ENCODE assay signal across 12 cellular contexts in genomic region chr9:131262327-131263032, GRCh38. TPM values are rescaled to one million over a fixed set of nuclear protein-coding genes. Genes with fewer than 3 reads are reported as not detected.
A peak's percentile ranks its signal among the peaks of the same experiment; 100 is the strongest.
DNase-seq lines count a peak whose midpoint lies in the region; ATAC-seq and TF ChIP-seq lines count a peak whose summit lies in the region.
"Had no signal": no experiment of that assay in that cellular context is flagged by ENCODE, and none has a peak within 500 bp of the region (broad histone marks: within the 10 kb centered on the region; RNA-seq: fewer than 3 reads in every experiment).

No MANE protein-coding gene starts in this region.

- no peaks in the 10 kb centered on the region for H3K27me3 ChIP-seq in neutrophil
- H3K27me3 ChIP-seq in osteoblast (ENCODE audit: insufficient read depth, low read length), result no peaks in the 10 kb centered on the region
- H3K27me3 ChIP-seq in GM23338 (ENCODE audit: insufficient read depth), result no peaks in the 10 kb centered on the region

- H3K27ac Mint-ChIP-seq in activated T-cell treated with anti-CD3 and anti-CD28 coated beads, Interleukin-2, amount 50 U/mL, for 24 hours, result peak overlapping the region; percentile 84
- H3K27ac Mint-ChIP-seq in T-helper 17 cell (peak overlapping the region; percentile 99), type B pancreatic cell (no peak overlapping the region), GM23338 (no peak overlapping the region)

- no peak overlapping the region for H2AFZ ChIP-seq in osteoblast (ENCODE audit: low read length)
- no peak overlapping the region for H2AFZ ChIP-seq in GM23338

- no peaks in the 10 kb centered on the region for H3K9me2 ChIP-seq in GM23338 (ENCODE audit: insufficient read depth)

- H3K9me3 ChIP-seq in T-helper 17 cell (ENCODE audit: control insufficient read depth, low read length, poor library complexity, severe bottlenecking) (no peaks in the 10 kb centered on the region), neutrophil (no peaks in the 10 kb centered on the region), osteoblast (ENCODE audit: low read depth, low read length) (no peaks in the 10 kb centered on the region)

- peaks cover 87% of the 10 kb centered on the region for H3K36me3 Mint-ChIP-seq in activated T-cell treated with anti-CD3 and anti-CD28 coated beads, Interleukin-2, amount 50 U/mL, for 24 hours (ENCODE audit: low read depth)
- H3K36me3 Mint-ChIP-seq in T-helper 17 cell (ENCODE audit: low read depth) (peaks cover 10% of the 10 kb centered on the region), type B pancreatic cell (no peaks in the 10 kb centered on the region), GM23338 (ENCODE audit: low read depth) (no peaks in the 10 kb centered on the region; the same call in 2 of the 3 replicates)

- H3K4me2 ChIP-seq in osteoblast (ENCODE audit: insufficient read depth, low read length) (no peak overlapping the region), GM23338 (no peak overlapping the region)

- H3K9me3 Mint-ChIP-seq in activated T-cell treated with anti-CD3 and anti-CD28 coated beads, Interleukin-2, amount 50 U/mL, for 24 hours, result no peaks in the 10 kb centered on the region
- H3K9me3 Mint-ChIP-seq in type B pancreatic cell (no peaks in the 10 kb centered on the region), GM23338 (no peaks in the 10 kb centered on the region)

- peak; percentile 53 for ATAC-seq in HG02678 (IDR thresholded peaks at IDR 0.05; ENCODE audit: unreplicated experiment)
- ATAC-seq in T-helper 17 cell, result no peak
- ATAC-seq in GM23338, result no peak
- ATAC-seq: left colon, PC-3 had no signal

- H3K4me1 ChIP-seq in neutrophil (ENCODE audit: control insufficient read depth in 1 of 2, insufficient read depth in 1 of 2, low read depth in 1 of 2, low read length in 1 of 2) (peaks cover 62 to 66% of the 10 kb centered on the region in 2 experiments), osteoblast (ENCODE audit: insufficient read depth, low read length) (no peaks in the 10 kb centered on the region), GM23338 (ENCODE audit: insufficient read depth) (no peaks in the 10 kb centered on the region)

- no peak for DNase-seq in activated T-cell treated with anti-CD3 and anti-CD28 coated beads, Interleukin-2, amount 50 U/mL, for 24 hours
- DNase-seq in activated T-cell treated with anti-CD3 and anti-CD28 coated beads, Interleukin-2, amount 50 U/mL, for 48 hours, result no peak
- DNase-seq in T-helper 17 cell (no peak), osteoblast (ENCODE audit: insufficient read length, low spot score, missing footprints) (no peak), type B pancreatic cell (ENCODE audit: extremely low spot score, unreplicated experiment) (no peak), GM23338 (ENCODE audit: low spot score) (no peak)
- DNase-seq: left colon, NCI-H1092 treated with DMSO at 0.1 percent for 48 hours, PC-3, WERI-Rb-1 had no signal

- H3K4me1 Mint-ChIP-seq in activated T-cell treated with anti-CD3 and anti-CD28 coated beads, Interleukin-2, amount 50 U/mL, for 24 hours (ENCODE audit: low read depth), result peaks cover 74% of the 10 kb centered on the region
- H3K4me1 Mint-ChIP-seq in T-helper 17 cell, result peaks cover 39% of the 10 kb centered on the region
- H3K4me1 Mint-ChIP-seq in type B pancreatic cell (ENCODE audit: unreplicated experiment), result peaks cover 3% of the 10 kb centered on the region
- H3K4me1 Mint-ChIP-seq in GM23338, result peaks cover 22% of the 10 kb centered on the region

- peak overlapping the region; percentile 15 for H3K4me3 Mint-ChIP-seq in activated T-cell treated with anti-CD3 and anti-CD28 coated beads, Interleukin-2, amount 50 U/mL, for 24 hours
- H3K4me3 Mint-ChIP-seq in T-helper 17 cell (peak overlapping the region; percentile 53), type B pancreatic cell (no peak overlapping the region), GM23338 (no peak overlapping the region)

- H3F3A ChIP-seq in GM23338 (replicated peaks; ENCODE audit: low read depth), result 0 out of 2 replicates have a peak, but pooled peaks cover 4% of the 10 kb centered on the region

- H3K36me3 ChIP-seq in neutrophil, result peaks cover 34% of the 10 kb centered on the region
- no peaks in the 10 kb centered on the region for H3K36me3 ChIP-seq in osteoblast (ENCODE audit: insufficient read depth, low read length)
- H3K36me3 ChIP-seq in GM23338 (ENCODE audit: insufficient read depth), result no peaks in the 10 kb centered on the region

- H4K20me1 ChIP-seq in osteoblast (ENCODE audit: insufficient read depth, low read length), result no peaks in the 10 kb centered on the region
- no peaks in the 10 kb centered on the region for H4K20me1 ChIP-seq in GM23338 (replicated peaks; ENCODE audit: insufficient read depth)

- peak overlapping the region; percentile 89 for H3K27ac ChIP-seq in neutrophil
- no peak overlapping the region for H3K27ac ChIP-seq in osteoblast (ENCODE audit: low read depth, low read length)
- H3K27ac ChIP-seq in GM23338 (ENCODE audit: low read depth), result no peak overlapping the region
- H3K27ac ChIP-seq: WERI-Rb-1 had no signal

- no peaks in the 10 kb centered on the region for H3K27me3 Mint-ChIP-seq in activated T-cell treated with anti-CD3 and anti-CD28 coated beads, Interleukin-2, amount 50 U/mL, for 24 hours
- H3K27me3 Mint-ChIP-seq in T-helper 17 cell, result no peaks in the 10 kb centered on the region
- no peaks in the 10 kb centered on the region for H3K27me3 Mint-ChIP-seq in type B pancreatic cell
- peaks cover 15% of the 10 kb centered on the region for H3K27me3 Mint-ChIP-seq in GM23338 (ENCODE audit: insufficient read depth, low read depth, poor library complexity)

- H3K79me2 ChIP-seq in osteoblast (ENCODE audit: insufficient read depth, low read length) (no peaks in the 10 kb centered on the region), GM23338 (replicated peaks; ENCODE audit: insufficient read depth) (no peaks in the 10 kb centered on the region)

- TF ChIP-seq CTCF in neutrophil (IDR thresholded peaks at IDR 0.05) (no peak), osteoblast (IDR thresholded peaks at IDR 0.05; ENCODE audit: extremely low read depth, low read depth, low read length) (no peak), type B pancreatic cell (conservative IDR thresholded peaks at IDR 0.05) (no peak), GM23338 (conservative IDR thresholded peaks at IDR 0.05; ENCODE audit: low read depth in 2 of 2) (no peak)

- H3K4me3 ChIP-seq in neutrophil (ENCODE audit: low read depth in 1 of 2, low read length in 1 of 2) (no peak overlapping the region), osteoblast (ENCODE audit: insufficient read depth, low read length) (no peak overlapping the region), GM23338 (no peak overlapping the region)

TF ChIP-seq in GM23338, 12 proteins besides CTCF, POLR2A, EP300 and RAD21:
- TF ChIP-seq EZH2 (IDR thresholded peaks at IDR 0.05; ENCODE audit: low read depth, unreplicated experiment), result no peak
TF ChIP-seq in GM23338: peak in this region for 0.

RNA-seq across cellular contexts. Expression of gene FAM78A, which starts 13.8 kb away (rescaled TPM):
- total RNA-seq in T-helper 17 cell (10 to 100 TPM; 59.5 to 60.4 TPM), osteoblast (0.36 and 0.59 TPM in 2 replicates), type B pancreatic cell (ENCODE audit: low replicate concordance) (0.79 and 1.9 TPM in 2 replicates)
- 2.1 and 2.2 TPM in 2 replicates for total RNA-seq in GM23338 (2014; rRNA removed; shearing (Covaris generic))
- 0.57 and 0.75 TPM in 2 replicates for polyA plus RNA-seq in GM23338 (2016; fragmentation: Nextera tagmentation; extraction: Ambion mirVana)

RNA-seq across cellular contexts. Expression of gene PLPP7, which starts 27.0 kb away (rescaled TPM):
- under 1 TPM in 1 of 2 donors, not detected in 1; 0.17 TPM for total RNA-seq in T-helper 17 cell
- total RNA-seq in osteoblast, result 16.3 and 18.0 TPM in 2 replicates
- total RNA-seq in type B pancreatic cell (ENCODE audit: low replicate concordance), result 0.50 and 3.1 TPM in 2 replicates
- total RNA-seq in GM23338 (2014; rRNA removed; shearing (Covaris generic)), result 2.4 and 4.4 TPM in 2 replicates
- 1.6 and 2.0 TPM in 2 replicates for polyA plus RNA-seq in GM23338 (2016; fragmentation: Nextera tagmentation; extraction: Ambion mirVana)
- total RNA-seq: PC-3 had no signal

Comparison
In these comparisons a context has a peak if more than half of its experiments do, and no peak if none do; other contexts are left out.
1. H3K27ac Mint-ChIP-seq: peak in activated T-cell treated with anti-CD3 and anti-CD28 coated beads, Interleukin-2, amount 50 U/mL, for 24 hours (single experiment) and T-helper 17 cell (single experiment); none in type B pancreatic cell (single experiment) and GM23338 (single experiment).
2. H3K4me3 Mint-ChIP-seq: peak in activated T-cell treated with anti-CD3 and anti-CD28 coated beads, Interleukin-2, amount 50 U/mL, for 24 hours (single experiment) and T-helper 17 cell (single experiment); none in type B pancreatic cell (single experiment) and GM23338 (single experiment).
3. RNA of gene FAM78A, which starts 13.8 kb away (total RNA-seq): 59.5 to 60.4 TPM in T-helper 17 cell; 2.1 to 2.2 TPM in GM23338, 0.79 to 1.9 TPM in type B pancreatic cell and 0.36 to 0.59 TPM in osteoblast; every median in the first group is over 10 times any median in the second.